ENCODE assay signal across 15 cellular contexts in genomic region chr11:36162282-36162825, GRCh38.
A peak's percentile ranks its signal among the peaks of the same experiment; 100 is the strongest.
DNase-seq lines count a peak whose midpoint lies in the region; TF ChIP-seq lines count a peak whose summit lies in the region.
"Had no signal": no experiment of that assay in that cellular context is flagged by ENCODE, and none has a peak within 500 bp of the region (broad histone marks: within the 10 kb centered on the region; RNA-seq: fewer than 3 reads in every experiment).

No MANE protein-coding gene starts in this region.

- H3K27me3 ChIP-seq in BE2C = no peaks in the 10 kb centered on the region
- H3K27me3 ChIP-seq: SJCRH30 had no signal

- H3K9me3 ChIP-seq in BE2C = no peaks in the 10 kb centered on the region

- H3K9me3 Mint-ChIP-seq in brain (peaks cover 0 to 3% (median 0%) of the 10 kb centered on the region in 5 experiments), osteocyte (ENCODE audit: unreplicated experiment) (no peaks in the 10 kb centered on the region)
- H3K9me3 Mint-ChIP-seq: HFFc6 had no signal

- H3K4me1 Mint-ChIP-seq in brain = peaks cover 94% of the 10 kb centered on the region
- H3K4me1 Mint-ChIP-seq in osteocyte (ENCODE audit: unreplicated experiment) = peaks cover 11% of the 10 kb centered on the region
- H3K4me1 Mint-ChIP-seq: CD8-positive, alpha-beta memory T cell had no signal

- H3K4me3 ChIP-seq in BE2C (ENCODE audit: low read depth, low read length) = no peak overlapping the region
- H3K4me3 ChIP-seq: SJCRH30 had no signal

- no peaks in the 10 kb centered on the region for H3K36me3 ChIP-seq in BE2C

- H3K27me3 Mint-ChIP-seq in brain (no peaks in the 10 kb centered on the region), osteocyte (ENCODE audit: unreplicated experiment) (no peaks in the 10 kb centered on the region)

- H3K36me3 Mint-ChIP-seq in brain = no peaks in the 10 kb centered on the region
- no peaks in the 10 kb centered on the region for H3K36me3 Mint-ChIP-seq in osteocyte (ENCODE audit: unreplicated experiment)
- H3K36me3 Mint-ChIP-seq: CD8-positive, alpha-beta memory T cell had no signal

- H3K4me3 Mint-ChIP-seq in brain (peak overlapping the region in 4 of 5 experiments; percentile 41 to 65 (median 58)), osteocyte (ENCODE audit: unreplicated experiment) (no peak overlapping the region)
- H3K4me3 Mint-ChIP-seq: CD8-positive, alpha-beta memory T cell; HFFc6 had no signal

- H3K4me1 ChIP-seq in BE2C = peaks cover 16% of the 10 kb centered on the region
- H3K4me1 ChIP-seq: SJCRH30 had no signal

- DNase-seq in DMS 273 (lab: John Stamatoyannopoulos, UW; ENCODE audit: unreplicated experiment) = peak; percentile 12
- DNase-seq in DMS 273 treated with DMSO at 0.1 percent for 48 hours (lab: John Stamatoyannopoulos, UW) = no peak
- DNase-seq in BE2C = peak; percentile 16
- peak; percentile 25 for DNase-seq in osteocyte (ENCODE audit: extremely low spot score, unreplicated experiment)
- no peak for DNase-seq in midbrain (lab: John Stamatoyannopoulos, UW)
- DNase-seq in dermis blood vessel endothelial cell = no peak
- no peak for DNase-seq in NCI-H1694 (lab: John Stamatoyannopoulos, UW)
- DNase-seq: CD8-positive, alpha-beta memory T cell; EL; HFFc6; NCI-H187 treated with DMSO at 0.1 percent for 48 hours; RPMI8226; SJCRH30; SW 1271 had no signal

- H3K27ac Mint-ChIP-seq in brain = peak overlapping the region; percentile 70 to 96 (median 93)
- H3K27ac Mint-ChIP-seq in osteocyte (ENCODE audit: unreplicated experiment) = no peak overlapping the region
- H3K27ac Mint-ChIP-seq: CD8-positive, alpha-beta memory T cell; HFFc6 had no signal

- no peak for TF ChIP-seq CTCF in BE2C (IDR thresholded peaks at IDR 0.05; ENCODE audit: low read depth, low read length)
- no peak for TF ChIP-seq CTCF in brain (conservative IDR thresholded peaks at IDR 0.05)
- no peak for TF ChIP-seq CTCF in osteocyte (IDR thresholded peaks at IDR 0.05)

Comparison
In these comparisons a context has a peak if more than half of its experiments do, and no peak if none do; other contexts are left out.
1. DNase-seq: peak in DMS 273 (single experiment), BE2C (single experiment) and osteocyte (single experiment); none in DMS 273 treated with DMSO at 0.1 percent for 48 hours (single experiment), midbrain (single experiment), dermis blood vessel endothelial cell (single experiment) and NCI-H1694 (single experiment).